Comparison of ENCODE assay signal across 1 cellular context in the genomic region with DNA sequence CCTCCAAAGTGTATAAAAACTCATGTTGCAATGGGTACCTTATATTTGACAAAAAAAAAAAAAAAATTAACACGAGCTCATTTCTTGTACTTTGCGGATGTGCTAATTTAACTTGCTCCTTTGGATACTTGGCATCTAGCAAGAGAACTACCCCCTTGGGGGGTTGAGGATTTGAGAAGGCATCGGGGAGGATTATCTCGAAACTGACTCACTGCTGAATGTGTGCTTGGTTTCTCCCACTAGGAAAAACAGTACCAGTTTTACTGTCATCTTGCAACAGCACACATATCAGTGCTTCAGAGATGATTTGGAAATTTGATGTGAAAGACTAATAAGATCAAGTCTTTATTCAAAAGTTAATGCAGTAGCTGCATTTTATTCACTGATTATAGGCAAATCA.
TF ChIP-seq lines count a peak whose summit lies in the region.

No MANE protein-coding gene starts in this region.

TF ChIP-seq in IMR-90, 13 proteins besides CTCF, POLR2A, EP300 and RAD21:
- TF ChIP-seq RFX5 (IDR thresholded peaks at IDR 0.05; ENCODE audit: low read depth, low read length) (no peak), RCOR1 (IDR thresholded peaks at IDR 0.05; ENCODE audit: insufficient replicate concordance, low read length) (no peak), MAZ (IDR thresholded peaks at IDR 0.05; ENCODE audit: borderline replicate concordance, low read depth, low read length) (no peak), ELK1 (IDR thresholded peaks at IDR 0.05; ENCODE audit: borderline replicate concordance, low read depth, low read length) (no peak), CHD1 (IDR thresholded peaks at IDR 0.05; ENCODE audit: low read depth, low read length) (no peak), SMC3 (IDR thresholded peaks at IDR 0.05; ENCODE audit: low read depth, low read length) (no peak), BHLHE40 (IDR thresholded peaks at IDR 0.05; ENCODE audit: low read depth, low read length) (no peak), CEBPB (IDR thresholded peaks at IDR 0.05; ENCODE audit: low read depth, low read length) (no peak), USF2 (IDR thresholded peaks at IDR 0.05; ENCODE audit: low read depth, low read length) (no peak), MXI1 (IDR thresholded peaks at IDR 0.05; ENCODE audit: borderline replicate concordance, low read depth, low read length) (no peak), NFE2L2 (IDR thresholded peaks at IDR 0.05; ENCODE audit: low read depth, low read length) (no peak), FOS (IDR thresholded peaks at IDR 0.05; ENCODE audit: low read depth, low read length) (no peak), MAFK (IDR thresholded peaks at IDR 0.05; ENCODE audit: low read depth, low read length) (no peak)
